In the genomic region with DNA sequence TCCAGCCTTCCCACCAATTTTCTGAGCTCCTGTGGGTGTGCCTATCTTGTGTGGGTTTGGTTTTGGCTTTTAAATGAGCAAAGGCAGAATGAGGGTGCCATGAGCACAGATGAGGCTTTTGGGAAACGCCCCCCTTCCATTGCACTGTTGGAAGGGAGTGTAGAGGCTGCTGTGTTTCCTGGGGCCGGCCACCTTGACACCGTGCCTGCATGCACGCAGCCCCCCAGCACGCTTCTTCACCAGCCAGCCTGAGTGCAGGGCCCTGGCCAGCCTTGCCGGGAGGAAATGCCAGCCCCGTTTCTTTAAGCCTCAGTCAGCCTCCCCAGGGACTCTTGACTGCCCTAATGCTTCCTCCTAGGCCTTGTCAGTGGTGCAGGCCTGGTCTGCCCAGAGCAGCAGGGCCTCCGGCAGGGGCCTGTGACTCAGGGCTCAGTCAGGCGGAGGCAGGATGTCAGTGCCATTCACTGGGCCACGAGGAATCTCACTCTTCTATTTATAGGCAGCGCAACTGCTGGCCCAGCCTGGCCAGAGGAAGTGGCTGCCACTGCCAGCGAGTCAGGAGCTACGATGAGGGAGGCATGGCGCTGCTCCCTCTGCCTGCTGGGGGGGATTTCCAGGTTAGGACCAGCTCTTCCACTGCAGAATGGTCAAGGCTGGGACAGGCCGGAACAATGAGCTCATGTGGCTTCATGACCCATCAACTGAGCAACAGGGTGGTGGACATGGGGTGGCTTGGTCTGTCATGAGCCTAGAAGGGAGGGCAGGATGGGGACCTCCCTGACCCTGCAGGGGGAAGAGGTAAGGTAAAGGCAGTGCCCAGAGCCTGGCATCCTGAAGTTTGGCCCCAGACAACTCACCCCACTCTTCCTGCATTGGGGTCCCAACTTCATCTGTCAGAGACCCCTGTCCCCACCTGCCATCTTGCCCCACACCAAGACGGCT, we compare ENCODE assay signal across 1 cellular context.
A peak's percentile ranks its signal among the peaks of the same experiment; 100 is the strongest.
TF ChIP-seq lines count a peak whose summit lies in the region.

No MANE protein-coding gene starts in this region.

TF ChIP-seq in H1, 55 proteins besides CTCF, POLR2A, EP300 and RAD21 (continued from another document):
- peak; percentile 51 for TF ChIP-seq MAX (IDR thresholded peaks at IDR 0.05)
- TF ChIP-seq, protein P1, sequence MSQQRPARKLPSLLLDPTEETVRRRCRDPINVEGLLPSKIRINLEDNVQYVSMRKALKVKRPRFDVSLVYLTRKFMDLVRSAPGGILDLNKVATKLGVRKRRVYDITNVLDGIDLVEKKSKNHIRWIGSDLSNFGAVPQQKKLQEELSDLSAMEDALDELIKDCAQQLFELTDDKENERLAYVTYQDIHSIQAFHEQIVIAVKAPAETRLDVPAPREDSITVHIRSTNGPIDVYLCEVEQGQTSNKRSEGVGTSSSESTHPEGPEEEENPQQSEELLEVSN (IDR thresholded peaks at IDR 0.05), result peak; percentile 59; the same call in 1 of the 2 replicates
- no peak for TF ChIP-seq GABPA (IDR thresholded peaks at IDR 0.05; ENCODE audit: borderline replicate concordance, insufficient read depth, low read length)
